15 cellular contexts compared by ENCODE assay signal in genomic region chr1:44072204-44072603, GRCh38. TPM values are rescaled to one million over a fixed set of nuclear protein-coding genes. Genes with fewer than 3 reads are reported as not detected.
A peak's percentile ranks its signal among the peaks of the same experiment; 100 is the strongest.
DNase-seq lines count a peak whose midpoint lies in the region; ATAC-seq and TF ChIP-seq lines count a peak whose summit lies in the region.
"Had no signal": no experiment of that assay in that cellular context is flagged by ENCODE, and none has a peak within 500 bp of the region (broad histone marks: within the 10 kb centered on the region; RNA-seq: fewer than 3 reads in every experiment).

No MANE protein-coding gene starts in this region.

- TF ChIP-seq CTCF in esophagus squamous epithelium (IDR thresholded peaks at IDR 0.05) = no peak
- no peak for TF ChIP-seq CTCF in ascending aorta (IDR thresholded peaks at IDR 0.05)

- H3K27me3 ChIP-seq in esophagus squamous epithelium = peaks cover 0 to 11% (median 0%) of the 10 kb centered on the region in 4 donors
- H3K27me3 ChIP-seq in ascending aorta = no peaks in the 10 kb centered on the region

- H3K9me3 ChIP-seq in esophagus squamous epithelium (no peaks in the 10 kb centered on the region), ascending aorta (no peaks in the 10 kb centered on the region)

- H3K4me1 ChIP-seq in esophagus squamous epithelium (peaks cover 0 to 15% (median 0%) of the 10 kb centered on the region in 3 donors), ascending aorta (peaks cover 5% of the 10 kb centered on the region in 2 donors)

- peaks cover 16 to 38% (median 30%) of the 10 kb centered on the region in 5 donors for H3K27me3 Mint-ChIP-seq in naive thymus-derived CD8-positive, alpha-beta T cell

- no peaks in the 10 kb centered on the region for H3K36me3 ChIP-seq in esophagus squamous epithelium
- no peaks in the 10 kb centered on the region for H3K36me3 ChIP-seq in ascending aorta

- DNase-seq in ACHN (peak; percentile 58), H4 (ENCODE audit: low spot score) (peak; percentile 80), fibroblast of the conjunctiva (ENCODE audit: low read depth) (peak; percentile 69), NCI-H69 (lab: John Stamatoyannopoulos, UW) (no peak), esophagus squamous epithelium (lab: John Stamatoyannopoulos, UW) (no peak), ascending aorta (ENCODE audit: low spot score in 2 of 2) (no peak)
- no peak for DNase-seq in naive thymus-derived CD8-positive, alpha-beta T cell
- DNase-seq: activated CD8-positive, alpha-beta memory T cell treated with anti-CD3 and anti-CD28 coated beads, Interleukin-2, amount 50 U/mL, for 4 hours; CD8-positive, alpha-beta T cell; NCI-H446 treated with DMSO at 0.1 percent for 48 hours; T-helper 1 cell had no signal

- intact Hi-C loops in esophagus squamous epithelium (cut with DNase I) (no loop called here), ascending aorta (cut with DNase I) (no loop called here)

- no peak for TF ChIP-seq POLR2A in esophagus squamous epithelium (IDR thresholded peaks at IDR 0.05)

- H3K36me3 Mint-ChIP-seq in naive thymus-derived CD8-positive, alpha-beta T cell = no peaks in the 10 kb centered on the region
- H3K36me3 Mint-ChIP-seq: CD8-positive, alpha-beta T cell had no signal

- H3K27ac Mint-ChIP-seq in naive thymus-derived CD8-positive, alpha-beta T cell = no peak overlapping the region
- H3K27ac Mint-ChIP-seq: CD8-positive, alpha-beta T cell; stimulated activated naive CD8-positive, alpha-beta T cell treated with anti-CD3 and anti-CD28 coated beads, Interleukin-15, Interleukin-2, amounts not matched to agents 100 ng/mL and 50 ng/mL, for 24 hours had no signal

- in situ Hi-C loops in ACHN (cut with HindIII; ENCODE audit: low pct_ligation_motif_present, low pct_unique_long_range_greater_than_20kb, low sequenced_read_pairs) = no loop called here

- no peak overlapping the region for H3K4me3 ChIP-seq in esophagus squamous epithelium
- H3K4me3 ChIP-seq in ascending aorta = no peak overlapping the region

- POLR2A ChIA-PET in naive thymus-derived CD8-positive, alpha-beta T cell (lab: Charles Lee) = no interaction called here

- ATAC-seq in SK-N-SH treated with all-trans-retinoic acid at 6 μM for 48 hours = peak; percentile 75
- no peak for ATAC-seq in naive thymus-derived CD8-positive, alpha-beta T cell
- ATAC-seq: CD8-positive, alpha-beta T cell had no signal

- peaks cover 0 to 39% (median 1%) of the 10 kb centered on the region in 4 donors for H3K4me1 Mint-ChIP-seq in naive thymus-derived CD8-positive, alpha-beta T cell

- no peak overlapping the region for H3K4me3 Mint-ChIP-seq in naive thymus-derived CD8-positive, alpha-beta T cell
- H3K4me3 Mint-ChIP-seq: CD8-positive, alpha-beta T cell; stimulated activated naive CD8-positive, alpha-beta T cell treated with anti-CD3 and anti-CD28 coated beads, Interleukin-15, Interleukin-2, amounts not matched to agents 100 ng/mL and 50 ng/mL, for 24 hours had no signal

- no peaks in the 10 kb centered on the region for H3K9me3 Mint-ChIP-seq in naive thymus-derived CD8-positive, alpha-beta T cell
- H3K9me3 Mint-ChIP-seq: CD8-positive, alpha-beta T cell; stimulated activated naive CD8-positive, alpha-beta T cell treated with anti-CD3 and anti-CD28 coated beads, Interleukin-15, Interleukin-2, amounts not matched to agents 100 ng/mL and 50 ng/mL, for 24 hours had no signal

- H3K27ac ChIP-seq in esophagus squamous epithelium (no peak overlapping the region), ascending aorta (no peak overlapping the region)

TF ChIP-seq in SK-N-SH treated with all-trans-retinoic acid at 6 μM for 48 hours, 23 proteins besides CTCF, POLR2A, EP300 and RAD21:
- TF ChIP-seq CSRNP3 (CRISPR knock-in tag; IDR thresholded peaks at IDR 0.05) (no peak), PPARA (CRISPR knock-in tag; IDR thresholded peaks at IDR 0.05; ENCODE audit: borderline replicate concordance) (no peak), OSR1 (CRISPR knock-in tag; IDR thresholded peaks at IDR 0.05) (no peak), TSHZ2 (CRISPR knock-in tag; IDR thresholded peaks at IDR 0.05) (no peak)

RNA-seq across cellular contexts. Expression of gene SLC6A9, which starts 40.9 kb away (rescaled TPM):
- 9.6 and 10.0 TPM in 2 replicates for total RNA-seq in H4 (2014; rRNA removed; shearing (Covaris generic))
- total RNA-seq in naive thymus-derived CD8-positive, alpha-beta T cell = 1 to 10 TPM; 1.7 to 3.4 TPM
- polyA plus RNA-seq in naive thymus-derived CD8-positive, alpha-beta T cell = not detected
- total RNA-seq in esophagus squamous epithelium = 10 to 100 TPM; 10.4 to 40.0 (median 23.2) TPM
- total RNA-seq in ascending aorta = 4.7 TPM
- total RNA-seq: CD8-positive, alpha-beta T cell had no signal

RNA-seq across cellular contexts. Expression of gene KLF17, which starts 46.4 kb away (rescaled TPM):
- not detected in 2 replicates for total RNA-seq in H4 (2014; rRNA removed; shearing (Covaris generic))
- not detected for total RNA-seq in naive thymus-derived CD8-positive, alpha-beta T cell
- polyA plus RNA-seq in naive thymus-derived CD8-positive, alpha-beta T cell = not detected
- under 1 TPM in 1 of 4 donors, not detected in 3; 0.19 TPM for total RNA-seq in esophagus squamous epithelium
- not detected for total RNA-seq in ascending aorta
- total RNA-seq: cardiac septum; CD8-positive, alpha-beta T cell; mucosa of gallbladder had no signal

Comparison
In these comparisons a context has a peak if more than half of its experiments do, and no peak if none do; other contexts are left out.
1. DNase-seq: peak in ACHN (single experiment), H4 (single experiment) and fibroblast of the conjunctiva (single experiment); none in naive thymus-derived CD8-positive, alpha-beta T cell (0 of 10), NCI-H69 (single experiment), esophagus squamous epithelium (single experiment) and ascending aorta (0 of 2).